Comparison of ENCODE assay signal across 8 cellular contexts in genomic region chr14:22822619-22823551, GRCh38. TPM values are rescaled to one million over a fixed set of nuclear protein-coding genes. Genes with fewer than 3 reads are reported as not detected.
A peak's percentile ranks its signal among the peaks of the same experiment; 100 is the strongest.
DNase-seq lines count a peak whose midpoint lies in the region; ATAC-seq, FAIRE-seq and TF ChIP-seq lines count a peak whose summit lies in the region.

No MANE protein-coding gene starts in this region.

- FAIRE-seq in D721Med (lab: Jason Lieb, UNC), result no peak

- peaks cover 12% of the 10 kb centered on the region for H3K27me3 Mint-ChIP-seq in activated CD4-positive, alpha-beta memory T cell treated with anti-CD3 and anti-CD28 coated beads for 36 hours

- H2BK12ac ChIP-seq in mesenchymal stem cell (ENCODE audit: low read length in 2 of 2), result peak overlapping the region in 1 of 2 experiments; percentile 69

- H3K9me3 Mint-ChIP-seq in activated CD4-positive, alpha-beta memory T cell treated with anti-CD3 and anti-CD28 coated beads for 36 hours, result no peaks in the 10 kb centered on the region

- peaks cover 0 to 2% of the 10 kb centered on the region in 2 experiments for H3K36me3 ChIP-seq in mesenchymal stem cell (ENCODE audit: control insufficient read depth in 1 of 2, insufficient read depth in 2 of 2, low read depth in 1 of 2, low read length in 2 of 2)

- DNase-seq in D721Med (ENCODE audit: insufficient read length, low spot score) (no peak), MV-4-11 (lab: John Stamatoyannopoulos, UW) (peak; percentile 64), mesenchymal stem cell (peak; percentile 89)
- DNase-seq in activated CD4-positive, alpha-beta memory T cell treated with anti-CD3 and anti-CD28 coated beads for 36 hours, result peak; percentile 77
- DNase-seq in effector CD8-positive, alpha-beta T cell (lab: John Stamatoyannopoulos, UW), result peak; percentile 52
- peak; percentile 47 for DNase-seq in stimulated activated CD8-positive, alpha-beta memory T cell treated with anti-CD3 and anti-CD28 coated beads, Interleukin-12 subunit alpha, Interleukin-12 subunit beta, amount 100 ng/mL, for 4 hours (ENCODE audit: low read depth)

- ATAC-seq in GM21528 (IDR thresholded peaks at IDR 0.05; ENCODE audit: low FRiP score, unreplicated experiment) (peak; percentile 48), HG03135 (IDR thresholded peaks at IDR 0.05; ENCODE audit: unreplicated experiment) (no peak)

- CTCF ChIA-PET in activated CD4-positive, alpha-beta memory T cell treated with anti-CD3 and anti-CD28 coated beads for 36 hours (lab: Charles Lee), result interaction anchor here (0.6 to 14.0 kb wide), 47 partner anchors 11 to 910 kb away, joined by 3 to 228 read pairs (median 5); partner anchors contain the start of genes ABHD4, AJUBA, HAUS4 and LRP10

- peak overlapping the region; percentile 76 for H3K27ac ChIP-seq in mesenchymal stem cell (ENCODE audit: low read length, poor library complexity, severe bottlenecking)

- no peaks in the 10 kb centered on the region for H3K79me1 ChIP-seq in mesenchymal stem cell (replicated peaks; ENCODE audit: low read length, poor library complexity, severe bottlenecking)

- peak overlapping the region; percentile 83 for H3K9ac ChIP-seq in mesenchymal stem cell (ENCODE audit: low read length)

- TF ChIP-seq CTCF in D721Med (IDR thresholded peaks at IDR 0.05; ENCODE audit: insufficient read depth, missing control alignments), result peak; percentile 50

- peak overlapping the region; percentile 17 for H2BK15ac ChIP-seq in mesenchymal stem cell (ENCODE audit: low read depth, poor library complexity, severe bottlenecking)

- peak overlapping the region in 1 of 2 experiments; percentile 57 for H3K4me3 ChIP-seq in mesenchymal stem cell (ENCODE audit: insufficient read depth in 1 of 2, low read depth in 1 of 2, low read length in 2 of 2)

- H3K27me3 ChIP-seq in mesenchymal stem cell (ENCODE audit: control insufficient read depth in 1 of 2, insufficient read depth in 1 of 2, low read length in 2 of 2), result no peaks in the 10 kb centered on the region

- H4K91ac ChIP-seq in mesenchymal stem cell (ENCODE audit: low read length), result no peak overlapping the region

- no peaks in the 10 kb centered on the region for H3K36me3 Mint-ChIP-seq in activated CD4-positive, alpha-beta memory T cell treated with anti-CD3 and anti-CD28 coated beads for 36 hours

- no peaks in the 10 kb centered on the region for H3K9me3 ChIP-seq in mesenchymal stem cell (ENCODE audit: control insufficient read depth, low read length)

- peak overlapping the region; percentile 63 for H3K4me3 Mint-ChIP-seq in activated CD4-positive, alpha-beta memory T cell treated with anti-CD3 and anti-CD28 coated beads for 36 hours

- H2BK5ac ChIP-seq in mesenchymal stem cell (ENCODE audit: low read depth, low read length, poor library complexity, severe bottlenecking), result peak overlapping the region; percentile 80

- H4K8ac ChIP-seq in mesenchymal stem cell (ENCODE audit: low read length), result peak overlapping the region; percentile 86

- H3K4me1 ChIP-seq in mesenchymal stem cell (ENCODE audit: control insufficient read depth, insufficient read depth, low read depth, low read length), result peaks cover 32% of the 10 kb centered on the region

- H3K18ac ChIP-seq in mesenchymal stem cell (ENCODE audit: low read depth in 1 of 2, low read length in 2 of 2), result peak overlapping the region; percentile 24 to 76

- H3K27ac Mint-ChIP-seq in activated CD4-positive, alpha-beta memory T cell treated with anti-CD3 and anti-CD28 coated beads for 36 hours, result peak overlapping the region; percentile 13

- H3K23ac ChIP-seq in mesenchymal stem cell (ENCODE audit: low read length in 2 of 2), result no peak overlapping the region

- no peak overlapping the region for H2AK5ac ChIP-seq in mesenchymal stem cell (ENCODE audit: low read length, severe bottlenecking)

- peaks cover 26% of the 10 kb centered on the region for H3K4me1 Mint-ChIP-seq in activated CD4-positive, alpha-beta memory T cell treated with anti-CD3 and anti-CD28 coated beads for 36 hours (ENCODE audit: low read depth)

- no peak overlapping the region for H2AFZ ChIP-seq in mesenchymal stem cell (ENCODE audit: low read depth, low read length)

- POLR2A ChIA-PET in activated CD4-positive, alpha-beta memory T cell treated with anti-CD3 and anti-CD28 coated beads for 36 hours (lab: Charles Lee), result interaction anchor here (0.8 to 1.2 kb wide), 5 partner anchors 10 to 234 kb away, joined by 3 to 5 read pairs (median 3); partner anchors contain the start of genes DAD1 and OXA1L

- H3K4me2 ChIP-seq in mesenchymal stem cell (ENCODE audit: low read length, poor library complexity, severe bottlenecking), result peak overlapping the region; percentile 2

- 3% methylated on average over 31 of the region's 41 CpGs for WGBS in mesenchymal stem cell

- peak overlapping the region; percentile 86 for H2BK120ac ChIP-seq in mesenchymal stem cell (ENCODE audit: low read depth, low read length)

- H3K14ac ChIP-seq in mesenchymal stem cell (ENCODE audit: low read length in 2 of 2), result no peak overlapping the region

- peak overlapping the region in 1 of 2 experiments; percentile 69 for H3K4ac ChIP-seq in mesenchymal stem cell (ENCODE audit: low read depth in 1 of 2, low read length in 2 of 2)

- intact Hi-C loops in activated CD4-positive, alpha-beta memory T cell treated with anti-CD3 and anti-CD28 coated beads for 36 hours (cut with micrococcal nuclease), result loop anchor here (1.0 to 5.0 kb wide), 3 partner anchors 30 to 159 kb away; partner anchors contain the start of gene AJUBA

RNA-seq across cellular contexts. Expression of gene MRPL52, which starts 6.8 kb away (rescaled TPM):
- 100 to 1,000 TPM; 152 to 156 TPM for total RNA-seq in activated CD4-positive, alpha-beta memory T cell treated with anti-CD3 and anti-CD28 coated beads for 36 hours
- polyA plus RNA-seq in mesenchymal stem cell (2013, experiment 1 of 2), result 219 TPM
- 222 TPM for polyA plus RNA-seq in mesenchymal stem cell (2013, experiment 2 of 2)

RNA-seq across cellular contexts. Expression of gene SLC7A7, which starts 7.7 kb away (rescaled TPM):
- under 1 TPM; 0.10 to 0.34 TPM for total RNA-seq in activated CD4-positive, alpha-beta memory T cell treated with anti-CD3 and anti-CD28 coated beads for 36 hours
- 6.4 TPM for polyA plus RNA-seq in mesenchymal stem cell (2013, experiment 1 of 2)
- 6.5 TPM for polyA plus RNA-seq in mesenchymal stem cell (2013, experiment 2 of 2)

RNA-seq across cellular contexts. Expression of gene MMP14, which starts 13.5 kb away (rescaled TPM):
- 1 to 10 TPM; 1.1 to 1.4 TPM for total RNA-seq in activated CD4-positive, alpha-beta memory T cell treated with anti-CD3 and anti-CD28 coated beads for 36 hours
- 1,343 TPM for polyA plus RNA-seq in mesenchymal stem cell (2013, experiment 1 of 2)
- polyA plus RNA-seq in mesenchymal stem cell (2013, experiment 2 of 2), result 1,238 TPM

RNA-seq across cellular contexts. Expression of gene LRP10, which starts 48.7 kb away (rescaled TPM):
- total RNA-seq in activated CD4-positive, alpha-beta memory T cell treated with anti-CD3 and anti-CD28 coated beads for 36 hours, result 10 to 100 TPM; 62.4 to 64.3 TPM
- 99.1 TPM for polyA plus RNA-seq in mesenchymal stem cell (2013, experiment 1 of 2)
- 101 TPM for polyA plus RNA-seq in mesenchymal stem cell (2013, experiment 2 of 2)

RNA-seq across cellular contexts. Expression of gene OXA1L, which starts 56.4 kb away (rescaled TPM):
- 100 to 1,000 TPM; 131 to 136 TPM for total RNA-seq in activated CD4-positive, alpha-beta memory T cell treated with anti-CD3 and anti-CD28 coated beads for 36 hours
- polyA plus RNA-seq in mesenchymal stem cell (2013, experiment 1 of 2), result 171 TPM
- 167 TPM for polyA plus RNA-seq in mesenchymal stem cell (2013, experiment 2 of 2)
